In the genomic region with DNA sequence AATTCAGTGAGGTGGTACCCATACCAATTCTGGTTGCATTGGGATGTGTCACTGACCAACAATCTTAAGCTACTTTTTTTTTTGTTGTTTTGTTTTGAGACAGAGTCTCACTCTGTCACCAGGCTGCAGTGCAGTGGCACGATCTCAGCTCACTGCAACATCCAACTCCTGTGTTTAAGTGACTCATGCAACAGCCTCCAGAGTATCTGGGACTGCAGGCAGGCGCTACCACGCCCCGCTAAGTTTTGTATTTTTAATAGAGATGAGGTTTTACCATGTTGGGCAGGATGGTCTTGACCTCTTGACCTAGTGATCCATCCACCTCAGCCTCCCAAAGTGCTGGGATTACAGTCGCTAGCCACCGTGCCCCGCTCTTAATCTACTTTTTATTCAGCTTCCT, we compare ENCODE assay signal across 4 cellular contexts. TPM values are rescaled to one million over a fixed set of nuclear protein-coding genes. Genes with fewer than 3 reads are reported as not detected.
"Had no signal": no experiment of that assay in that cellular context is flagged by ENCODE, and none has a peak within 500 bp of the region (broad histone marks: within the 10 kb centered on the region; RNA-seq: fewer than 3 reads in every experiment).

No MANE protein-coding gene starts in this region.

RNA-seq across cellular contexts. Expression of a gene that starts 5.7 kb away (rescaled TPM):
- total RNA-seq: GM23248, H9, HT-29, IMR-90 had no signal

RNA-seq across cellular contexts. Expression of a gene that starts 58.0 kb away (rescaled TPM):
- total RNA-seq: GM23248, H9, HT-29, IMR-90 had no signal
